Comparison of ENCODE assay signal across 8 cellular contexts in the genomic region with DNA sequence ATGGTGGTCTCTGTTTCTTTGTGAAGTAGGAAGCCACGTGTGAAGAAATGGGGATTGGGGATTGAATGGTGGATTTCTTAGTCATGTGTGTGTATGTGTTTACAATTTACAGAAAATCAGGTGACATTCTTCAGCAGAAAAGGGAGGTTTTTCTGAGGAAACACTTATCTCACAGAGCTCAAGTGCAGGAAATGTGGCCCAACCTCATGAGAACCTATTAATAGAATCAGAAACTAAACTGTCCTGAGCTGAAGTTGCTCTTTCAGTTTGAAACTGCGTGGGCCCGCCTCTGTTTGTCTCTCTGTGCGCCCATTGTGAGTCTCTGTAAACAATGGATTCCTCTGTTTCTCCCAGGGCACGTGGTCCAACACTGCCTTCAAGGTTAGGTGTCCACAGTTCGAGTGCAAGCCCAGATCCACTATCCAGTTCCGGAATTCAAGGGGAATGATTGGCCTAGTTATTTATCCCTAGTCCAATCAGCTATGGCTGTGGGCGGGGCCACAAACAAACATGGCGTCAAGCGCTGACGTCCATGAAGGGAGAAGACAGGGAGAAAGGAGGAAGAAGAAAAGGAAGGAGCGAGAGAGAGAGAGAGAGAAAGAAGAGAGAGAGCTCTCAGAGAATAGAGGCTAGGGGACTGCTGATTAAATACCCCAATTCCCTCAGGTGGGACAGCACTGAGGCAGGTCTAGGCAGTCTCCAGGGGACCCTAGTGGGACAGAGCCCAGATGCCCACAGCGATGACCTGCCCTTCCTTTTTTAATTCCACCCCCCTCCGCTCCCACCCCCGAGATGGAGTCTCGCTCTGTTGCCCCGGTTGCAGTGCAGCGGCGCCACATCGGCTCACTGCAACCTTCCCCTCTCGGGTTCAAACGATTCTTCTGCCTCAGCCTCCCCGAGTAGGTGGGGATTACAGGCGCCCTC. TPM values are rescaled to one million over a fixed set of nuclear protein-coding genes. Genes with fewer than 3 reads are reported as not detected.
A peak's percentile ranks its signal among the peaks of the same experiment; 100 is the strongest.
DNase-seq lines count a peak whose midpoint lies in the region; ATAC-seq and TF ChIP-seq lines count a peak whose summit lies in the region.

No MANE protein-coding gene starts in this region.

- TF ChIP-seq POLR2A in heart left ventricle (IDR thresholded peaks at IDR 0.05): no peak

- peaks cover 3% of the 10 kb centered on the region for H3K36me3 Mint-ChIP-seq in activated T-cell treated with anti-CD3 and anti-CD28 coated beads, Interleukin-2, amount 50 U/mL, for 24 hours (ENCODE audit: low read depth)

- in situ Hi-C loops in GM13976 (cut with MboI; ENCODE audit: low sequenced_read_pairs, unreplicated experiment): no loop called here

- H3K4me1 Mint-ChIP-seq in activated T-cell treated with anti-CD3 and anti-CD28 coated beads, Interleukin-2, amount 50 U/mL, for 24 hours (ENCODE audit: low read depth): peaks cover 37% of the 10 kb centered on the region

- H3K9me3 Mint-ChIP-seq in activated T-cell treated with anti-CD3 and anti-CD28 coated beads, Interleukin-2, amount 50 U/mL, for 24 hours: peaks cover 3% of the 10 kb centered on the region

- peak overlapping the region in 4 of 12 donors; percentile 2 to 88 (median 40) for H3K27ac ChIP-seq in heart left ventricle

- peak; percentile 79 for DNase-seq in GM13976 (ENCODE audit: low spot score)
- DNase-seq in NCI-H460 (ENCODE audit: extremely low read depth, low read depth): peak; percentile 33
- peak; percentile 80 for DNase-seq in activated T-cell treated with anti-CD3 and anti-CD28 coated beads, Interleukin-2, amount 50 U/mL, for 24 hours
- DNase-seq in heart left ventricle: peak; percentile 38 to 73 (median 65)
- DNase-seq in stimulated activated CD4-positive, alpha-beta T cell treated with anti-CD3 and anti-CD28 coated beads, Interleukin-15, amount 100 ng/mL, for 48 hours (ENCODE audit: low read depth in 2 of 2): peak; percentile 61 to 63
- no peak for DNase-seq in cortex of kidney (lab: John Stamatoyannopoulos, UW)
- DNase-seq in mesenteric fat pad (ENCODE audit: low spot score): no peak

- intact Hi-C loops in heart left ventricle (cut with DNase I): no loop called here

- peak overlapping the region in 6 of 12 donors; percentile 0 to 41 (median 14) for H3K4me3 ChIP-seq in heart left ventricle

- H3K27ac Mint-ChIP-seq in activated T-cell treated with anti-CD3 and anti-CD28 coated beads, Interleukin-2, amount 50 U/mL, for 24 hours: peak overlapping the region; percentile 97

- no peaks in the 10 kb centered on the region for H3K9me3 ChIP-seq in heart left ventricle

- H3K4me1 ChIP-seq in heart left ventricle: peaks cover 0 to 18% (median 2%) of the 10 kb centered on the region in 12 donors

- no peak for TF ChIP-seq CTCF in GM13976 (IDR thresholded peaks at IDR 0.05; ENCODE audit: borderline replicate concordance, control extremely low read depth, extremely low read depth, insufficient read depth, missing control alignments)
- TF ChIP-seq CTCF in heart left ventricle (IDR thresholded peaks at IDR 0.05): no peak

- peak overlapping the region; percentile 36 for H3K4me3 Mint-ChIP-seq in activated T-cell treated with anti-CD3 and anti-CD28 coated beads, Interleukin-2, amount 50 U/mL, for 24 hours

- H3K36me3 ChIP-seq in heart left ventricle: no peaks in the 10 kb centered on the region

- H3K27me3 Mint-ChIP-seq in activated T-cell treated with anti-CD3 and anti-CD28 coated beads, Interleukin-2, amount 50 U/mL, for 24 hours: no peaks in the 10 kb centered on the region

- no peaks in the 10 kb centered on the region for H3K27me3 ChIP-seq in heart left ventricle

- ATAC-seq in HG02571 (IDR thresholded peaks at IDR 0.05; ENCODE audit: unreplicated experiment) (peak; percentile 82), heart left ventricle (peak; percentile 61 to 83 (median 79))

- WGBS in heart left ventricle, 4 donors: 71 to 73% (median 71%) methylated on average over 24 of the region's 24 CpGs

RNA-seq across cellular contexts. Expression of a gene that starts 31.4 kb away (rescaled TPM):
- total RNA-seq in NCI-H460 (2014; rRNA removed; shearing (Covaris generic)): 17.2 and 19.3 TPM in 2 replicates
- polyA plus RNA-seq in NCI-H460 (2014; cell fraction: nucleus; rRNA removed): 16.1 and 37.0 TPM in 2 replicates
- 10 to 100 TPM in 1 of 9 donors, 1 to 10 TPM in 8; 3.5 to 13.3 (median 4.7) TPM for total RNA-seq in heart left ventricle
- polyA plus RNA-seq in heart left ventricle: 1 to 10 TPM; 4.1 to 7.5 TPM
- 6.4 TPM for total RNA-seq in mesenteric fat pad

RNA-seq across cellular contexts. Expression of a gene that starts 44.4 kb away (rescaled TPM):
- 10.3 and 10.9 TPM in 2 replicates for total RNA-seq in NCI-H460 (2014; rRNA removed; shearing (Covaris generic))
- polyA plus RNA-seq in NCI-H460 (2014; cell fraction: nucleus; rRNA removed): 15.7 and 16.2 TPM in 2 replicates
- total RNA-seq in heart left ventricle (1 to 10 TPM; 6.1 to 9.8 (median 8.9) TPM), mesenteric fat pad (5.4 TPM)
- 1 to 10 TPM; 4.3 to 6.7 TPM for polyA plus RNA-seq in heart left ventricle

Comparison
In these comparisons a context has a peak if more than half of its experiments do, and no peak if none do; other contexts are left out.
1. DNase-seq: peak in GM13976 (single experiment), NCI-H460 (single experiment), activated T-cell treated with anti-CD3 and anti-CD28 coated beads, Interleukin-2, amount 50 U/mL, for 24 hours (single experiment), heart left ventricle (5 of 5) and stimulated activated CD4-positive, alpha-beta T cell treated with anti-CD3 and anti-CD28 coated beads, Interleukin-15, amount 100 ng/mL, for 48 hours (2 of 2); none in cortex of kidney (single experiment) and mesenteric fat pad (single experiment).